In the genomic region with DNA sequence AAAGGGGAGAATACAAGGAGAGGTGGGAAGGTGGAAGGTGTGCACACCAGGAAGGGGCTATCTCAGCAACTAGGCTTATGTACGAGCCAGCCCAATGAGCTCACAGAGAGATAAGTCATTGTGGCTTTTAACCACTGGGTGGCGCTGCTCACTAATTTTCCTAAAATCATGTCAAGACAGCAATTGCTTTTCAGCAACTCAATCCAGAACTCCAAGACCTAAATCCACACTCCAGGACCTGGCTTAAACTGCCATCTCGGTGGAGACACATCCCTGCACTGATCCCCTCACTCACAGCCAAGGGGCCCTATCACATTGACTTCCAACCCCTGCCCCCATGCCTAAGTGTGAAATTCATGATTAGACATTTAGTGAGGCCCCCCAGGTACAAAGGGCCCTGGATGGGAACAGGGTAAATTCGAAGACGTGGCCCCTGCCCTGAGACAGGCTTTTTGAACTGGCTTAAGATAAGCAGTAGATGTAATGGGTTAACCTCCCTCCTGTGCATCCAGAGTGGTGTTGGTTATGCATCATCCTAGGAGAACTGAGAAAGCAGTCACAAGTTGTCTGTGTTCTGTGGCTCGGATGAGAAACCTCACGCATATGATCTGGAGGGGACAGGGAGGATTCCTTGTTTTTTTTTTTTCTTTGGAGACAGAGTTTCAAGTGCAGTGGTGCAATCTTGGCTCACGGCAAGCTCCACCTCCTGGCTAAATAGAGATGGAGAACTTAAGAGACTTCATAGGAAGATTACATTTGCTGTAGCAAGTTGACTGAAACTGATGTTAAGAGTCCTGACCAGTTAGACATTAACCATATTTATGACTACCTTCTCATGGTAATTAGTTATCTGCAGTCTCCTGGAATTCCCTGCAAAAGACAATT, we compare ENCODE assay signal across 1 cellular context.
TF ChIP-seq lines count a peak whose summit lies in the region.

No MANE protein-coding gene starts in this region.

TF ChIP-seq in SK-N-SH, 30 proteins besides CTCF, POLR2A, EP300 and RAD21:
- TF ChIP-seq IRF3 (IDR thresholded peaks at IDR 0.05; ENCODE audit: low read depth, low read length): no peak
- TF ChIP-seq POLR2AphosphoS5 (IDR thresholded peaks at IDR 0.05; ENCODE audit: low read depth, low read length): no peak
- TF ChIP-seq SMC3 (IDR thresholded peaks at IDR 0.05; ENCODE audit: low read depth, low read length): peak; percentile 61
- no peak for TF ChIP-seq MEF2A (IDR thresholded peaks at IDR 0.05; ENCODE audit: borderline replicate concordance, low read depth)
- TF ChIP-seq TAF1 (IDR thresholded peaks at IDR 0.05; ENCODE audit: borderline replicate concordance, low read depth, low read length): no peak
- TF ChIP-seq ELF1 (IDR thresholded peaks at IDR 0.05): no peak
- TF ChIP-seq FOSL2 (IDR thresholded peaks at IDR 0.05; ENCODE audit: borderline replicate concordance, low read depth): no peak
